ENCODE assay signal across 1 cellular context in the genomic region with DNA sequence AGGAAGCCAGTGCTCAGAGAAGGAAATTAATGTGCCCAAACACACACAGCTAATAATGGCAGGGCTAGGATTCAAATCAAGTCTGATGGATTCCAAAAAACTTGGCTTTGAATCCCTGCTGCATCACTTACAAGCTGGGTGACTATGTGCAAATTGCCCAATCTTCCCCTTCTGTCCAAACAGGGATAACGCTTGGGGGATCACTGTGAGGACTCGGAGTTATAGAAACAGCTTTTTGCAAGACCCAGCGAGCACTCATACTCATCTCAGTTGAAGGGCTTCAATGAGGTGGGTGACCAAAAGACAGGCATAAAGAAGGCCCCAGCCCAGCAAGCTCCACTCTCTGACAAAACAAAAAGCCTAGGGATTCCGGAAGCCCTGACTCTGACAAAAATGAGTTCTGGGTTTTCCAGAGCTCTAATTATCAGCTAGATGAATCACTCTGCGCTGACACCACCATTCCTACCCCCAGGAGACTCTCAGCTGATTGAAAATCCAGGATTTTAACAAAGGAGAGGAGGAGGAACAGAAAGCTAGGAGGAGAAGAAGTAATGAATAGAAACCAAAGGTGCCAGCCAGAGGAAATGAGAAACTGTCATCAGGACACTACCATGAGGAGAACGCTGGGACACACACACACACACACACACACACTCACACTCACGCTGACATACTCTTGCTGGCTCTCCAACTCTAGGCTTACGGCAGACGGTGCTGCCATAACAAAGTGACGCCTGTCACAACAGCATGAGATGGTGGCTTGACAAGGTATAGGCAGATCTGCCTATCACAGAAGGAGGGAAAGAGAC.
A peak's percentile ranks its signal among the peaks of the same experiment; 100 is the strongest.
TF ChIP-seq lines count a peak whose summit lies in the region.

No MANE protein-coding gene starts in this region.

TF ChIP-seq in K562, 482 proteins besides CTCF, POLR2A, EP300 and RAD21 (continued from another document and continues in another):
- TF ChIP-seq, protein P1, sequence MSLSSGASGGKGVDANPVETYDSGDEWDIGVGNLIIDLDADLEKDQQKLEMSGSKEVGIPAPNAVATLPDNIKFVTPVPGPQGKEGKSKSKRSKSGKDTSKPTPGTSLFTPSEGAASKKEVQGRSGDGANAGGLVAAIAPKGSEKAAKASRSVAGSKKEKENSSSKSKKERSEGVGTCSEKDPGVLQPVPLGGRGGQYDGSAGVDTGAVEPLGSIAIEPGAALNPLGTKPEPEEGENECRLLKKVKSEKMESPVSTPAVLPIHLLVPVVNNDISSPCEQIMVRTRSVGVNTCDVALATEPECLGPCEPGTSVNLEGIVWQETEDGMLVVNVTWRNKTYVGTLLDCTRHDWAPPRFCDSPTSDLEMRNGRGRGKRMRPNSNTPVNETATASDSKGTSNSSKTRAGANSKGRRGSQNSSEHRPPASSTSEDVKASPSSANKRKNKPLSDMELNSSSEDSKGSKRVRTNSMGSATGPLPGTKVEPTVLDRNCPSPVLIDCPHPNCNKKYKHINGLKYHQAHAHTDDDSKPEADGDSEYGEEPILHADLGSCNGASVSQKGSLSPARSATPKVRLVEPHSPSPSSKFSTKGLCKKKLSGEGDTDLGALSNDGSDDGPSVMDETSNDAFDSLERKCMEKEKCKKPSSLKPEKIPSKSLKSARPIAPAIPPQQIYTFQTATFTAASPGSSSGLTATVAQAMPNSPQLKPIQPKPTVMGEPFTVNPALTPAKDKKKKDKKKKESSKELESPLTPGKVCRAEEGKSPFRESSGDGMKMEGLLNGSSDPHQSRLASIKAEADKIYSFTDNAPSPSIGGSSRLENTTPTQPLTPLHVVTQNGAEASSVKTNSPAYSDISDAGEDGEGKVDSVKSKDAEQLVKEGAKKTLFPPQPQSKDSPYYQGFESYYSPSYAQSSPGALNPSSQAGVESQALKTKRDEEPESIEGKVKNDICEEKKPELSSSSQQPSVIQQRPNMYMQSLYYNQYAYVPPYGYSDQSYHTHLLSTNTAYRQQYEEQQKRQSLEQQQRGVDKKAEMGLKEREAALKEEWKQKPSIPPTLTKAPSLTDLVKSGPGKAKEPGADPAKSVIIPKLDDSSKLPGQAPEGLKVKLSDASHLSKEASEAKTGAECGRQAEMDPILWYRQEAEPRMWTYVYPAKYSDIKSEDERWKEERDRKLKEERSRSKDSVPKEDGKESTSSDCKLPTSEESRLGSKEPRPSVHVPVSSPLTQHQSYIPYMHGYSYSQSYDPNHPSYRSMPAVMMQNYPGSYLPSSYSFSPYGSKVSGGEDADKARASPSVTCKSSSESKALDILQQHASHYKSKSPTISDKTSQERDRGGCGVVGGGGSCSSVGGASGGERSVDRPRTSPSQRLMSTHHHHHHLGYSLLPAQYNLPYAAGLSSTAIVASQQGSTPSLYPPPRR (CRISPR knock-in tag; IDR thresholded peaks at IDR 0.05; ENCODE audit: borderline replicate concordance): no peak
- TF ChIP-seq POLR3A (IDR thresholded peaks at IDR 0.05; ENCODE audit: borderline replicate concordance, extremely low read depth, insufficient read depth, insufficient read length) (no peak), PTBP1 (IDR thresholded peaks at IDR 0.05; ENCODE audit: low read depth, low read length) (0 out of 2 replicates have a peak, but pooled peaks have one; percentile 23), SREBF1 (IDR thresholded peaks at IDR 0.05; ENCODE audit: borderline replicate concordance, low read depth, low read length) (0 out of 2 replicates have a peak, but pooled peaks have one; percentile 24), ESRRB (CRISPR knock-in tag; IDR thresholded peaks at IDR 0.05; ENCODE audit: borderline replicate concordance) (no peak), RAD51 (IDR thresholded peaks at IDR 0.05; ENCODE audit: borderline replicate concordance, low read depth) (no peak), HDAC1 (IDR thresholded peaks at IDR 0.05) (no peak), RFX1 (IDR thresholded peaks at IDR 0.05) (no peak), ZNF76 (CRISPR knock-in tag; IDR thresholded peaks at IDR 0.05; ENCODE audit: borderline replicate concordance) (no peak), NRF1 (conservative IDR thresholded peaks at IDR 0.05 in 1 of 2, IDR thresholded peaks at IDR 0.05 in 1 of 2) (no peak), ERF (CRISPR knock-in tag; IDR thresholded peaks at IDR 0.05) (no peak), FIP1L1 (IDR thresholded peaks at IDR 0.05; ENCODE audit: low read depth, low read length, poor library complexity, severe bottlenecking) (no peak), ETV1 (tag; conservative IDR thresholded peaks at IDR 0.05; ENCODE audit: low read depth) (no peak; the same call in 1 of the 2 replicates), OTX1 (CRISPR knock-in tag; IDR thresholded peaks at IDR 0.05) (peak; percentile 70; the same call in 1 of the 2 replicates), ZNF316 (IDR thresholded peaks at IDR 0.05) (no peak), HDAC2 (IDR thresholded peaks at IDR 0.05) (no peak), BRD9 (IDR thresholded peaks at IDR 0.05; ENCODE audit: low read depth, partially characterized antibody) (peak; percentile 48), NCOA6 (IDR thresholded peaks at IDR 0.05) (no peak), ZNF347 (CRISPR knock-in tag; IDR thresholded peaks at IDR 0.05; ENCODE audit: low read depth) (no peak), ZKSCAN1 (IDR thresholded peaks at IDR 0.05; ENCODE audit: low read depth, low read length) (no peak), SMARCC2 (IDR thresholded peaks at IDR 0.05; ENCODE audit: low read depth) (no peak), ZZZ3 (IDR thresholded peaks at IDR 0.05) (no peak), POU5F1 (IDR thresholded peaks at IDR 0.05; ENCODE audit: borderline replicate concordance, low read depth, low read length, partially characterized antibody) (no peak), HNRNPK (IDR thresholded peaks at IDR 0.05; ENCODE audit: low read depth, low read length, poor library complexity, severe bottlenecking) (no peak), HNRNPLL (IDR thresholded peaks at IDR 0.05; ENCODE audit: low read depth, low read length, poor library complexity, severe bottlenecking) (no peak), PHB2 (IDR thresholded peaks at IDR 0.05; ENCODE audit: low read depth) (no peak), MYC (IDR thresholded peaks at IDR 0.05; ENCODE audit: low read depth, low read length) (no peak), MYC (CRISPR knock-in tag; IDR thresholded peaks at IDR 0.05; ENCODE audit: borderline replicate concordance, low read depth) (no peak), ZNF707 (CRISPR knock-in tag; conservative IDR thresholded peaks at IDR 0.05) (0 out of 2 replicates have a peak, but pooled peaks have one; percentile 19), ZNF143 (CRISPR knock-in tag; IDR thresholded peaks at IDR 0.05) (peak; percentile 41; the same call in 1 of the 2 replicates), CBX5 (IDR thresholded peaks at IDR 0.05; ENCODE audit: borderline replicate concordance, low read depth) (no peak), TFAM (CRISPR knock-in tag; conservative IDR thresholded peaks at IDR 0.05) (no peak), HLTF (IDR thresholded peaks at IDR 0.05) (no peak; the same call in 1 of the 2 replicates), MCM3 (IDR thresholded peaks at IDR 0.05) (no peak), MAFF (IDR thresholded peaks at IDR 0.05; ENCODE audit: low read length) (0 out of 2 replicates have a peak, but pooled peaks have one; percentile 2), KDM2B (CRISPR knock-in tag; IDR thresholded peaks at IDR 0.05) (0 out of 2 replicates have a peak, but pooled peaks have one; percentile 2), STAT5A (IDR thresholded peaks at IDR 0.05; ENCODE audit: borderline replicate concordance, low read length) (peak; percentile 7; the same call in 1 of the 2 replicates), ESRRA (IDR thresholded peaks at IDR 0.05; ENCODE audit: borderline replicate concordance, low read depth) (no peak), TBL1XR1 (IDR thresholded peaks at IDR 0.05; ENCODE audit: low read length in 2 of 2) (0 out of 4 replicates have a peak, but pooled peaks of 1 of the 2 experiments have one; percentile 68), POLR3G (IDR thresholded peaks at IDR 0.05; ENCODE audit: extremely low read depth, insufficient read length, insufficient replicate concordance) (no peak), GATAD2A (IDR thresholded peaks at IDR 0.05) (no peak), MCM2 (IDR thresholded peaks at IDR 0.05; ENCODE audit: low read depth) (no peak), ZSCAN29 (IDR thresholded peaks at IDR 0.05) (no peak), RBM39 (optimal IDR thresholded peaks at IDR 0.05; ENCODE audit: low read depth, low read length) (no peak), SMARCA4 (IDR thresholded peaks at IDR 0.05) (no peak; the same call in 1 of the 2 replicates), ZNF41 (CRISPR knock-in tag; conservative IDR thresholded peaks at IDR 0.05) (no peak), KDM5B (IDR thresholded peaks at IDR 0.05; ENCODE audit: insufficient replicate concordance, low read depth, low read length) (no peak), NONO (IDR thresholded peaks at IDR 0.05; ENCODE audit: low read depth in 2 of 2, low read length in 1 of 2) (no peak)
- TF ChIP-seq, protein P2, sequence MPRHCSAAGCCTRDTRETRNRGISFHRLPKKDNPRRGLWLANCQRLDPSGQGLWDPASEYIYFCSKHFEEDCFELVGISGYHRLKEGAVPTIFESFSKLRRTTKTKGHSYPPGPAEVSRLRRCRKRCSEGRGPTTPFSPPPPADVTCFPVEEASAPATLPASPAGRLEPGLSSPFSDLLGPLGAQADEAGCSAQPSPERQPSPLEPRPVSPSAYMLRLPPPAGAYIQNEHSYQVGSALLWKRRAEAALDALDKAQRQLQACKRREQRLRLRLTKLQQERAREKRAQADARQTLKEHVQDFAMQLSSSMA (CRISPR knock-in tag; IDR thresholded peaks at IDR 0.05): no peak
- TF ChIP-seq, protein P3, sequence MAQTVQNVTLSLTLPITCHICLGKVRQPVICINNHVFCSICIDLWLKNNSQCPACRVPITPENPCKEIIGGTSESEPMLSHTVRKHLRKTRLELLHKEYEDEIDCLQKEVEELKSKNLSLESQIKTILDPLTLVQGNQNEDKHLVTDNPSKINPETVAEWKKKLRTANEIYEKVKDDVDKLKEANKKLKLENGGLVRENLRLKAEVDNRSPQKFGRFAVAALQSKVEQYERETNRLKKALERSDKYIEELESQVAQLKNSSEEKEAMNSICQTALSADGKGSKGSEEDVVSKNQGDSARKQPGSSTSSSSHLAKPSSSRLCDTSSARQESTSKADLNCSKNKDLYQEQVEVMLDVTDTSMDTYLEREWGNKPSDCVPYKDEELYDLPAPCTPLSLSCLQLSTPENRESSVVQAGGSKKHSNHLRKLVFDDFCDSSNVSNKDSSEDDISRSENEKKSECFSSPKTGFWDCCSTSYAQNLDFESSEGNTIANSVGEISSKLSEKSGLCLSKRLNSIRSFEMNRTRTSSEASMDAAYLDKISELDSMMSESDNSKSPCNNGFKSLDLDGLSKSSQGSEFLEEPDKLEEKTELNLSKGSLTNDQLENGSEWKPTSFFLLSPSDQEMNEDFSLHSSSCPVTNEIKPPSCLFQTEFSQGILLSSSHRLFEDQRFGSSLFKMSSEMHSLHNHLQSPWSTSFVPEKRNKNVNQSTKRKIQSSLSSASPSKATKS (CRISPR knock-in tag; IDR thresholded peaks at IDR 0.05): no peak
- TF ChIP-seq, protein P4, sequence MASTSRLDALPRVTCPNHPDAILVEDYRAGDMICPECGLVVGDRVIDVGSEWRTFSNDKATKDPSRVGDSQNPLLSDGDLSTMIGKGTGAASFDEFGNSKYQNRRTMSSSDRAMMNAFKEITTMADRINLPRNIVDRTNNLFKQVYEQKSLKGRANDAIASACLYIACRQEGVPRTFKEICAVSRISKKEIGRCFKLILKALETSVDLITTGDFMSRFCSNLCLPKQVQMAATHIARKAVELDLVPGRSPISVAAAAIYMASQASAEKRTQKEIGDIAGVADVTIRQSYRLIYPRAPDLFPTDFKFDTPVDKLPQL (IDR thresholded peaks at IDR 0.05; ENCODE audit: extremely low read depth, insufficient read length): no peak
- TF ChIP-seq, protein P5, sequence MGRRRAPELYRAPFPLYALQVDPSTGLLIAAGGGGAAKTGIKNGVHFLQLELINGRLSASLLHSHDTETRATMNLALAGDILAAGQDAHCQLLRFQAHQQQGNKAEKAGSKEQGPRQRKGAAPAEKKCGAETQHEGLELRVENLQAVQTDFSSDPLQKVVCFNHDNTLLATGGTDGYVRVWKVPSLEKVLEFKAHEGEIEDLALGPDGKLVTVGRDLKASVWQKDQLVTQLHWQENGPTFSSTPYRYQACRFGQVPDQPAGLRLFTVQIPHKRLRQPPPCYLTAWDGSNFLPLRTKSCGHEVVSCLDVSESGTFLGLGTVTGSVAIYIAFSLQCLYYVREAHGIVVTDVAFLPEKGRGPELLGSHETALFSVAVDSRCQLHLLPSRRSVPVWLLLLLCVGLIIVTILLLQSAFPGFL (CRISPR knock-in tag; IDR thresholded peaks at IDR 0.05): no peak
- TF ChIP-seq, protein P6, sequence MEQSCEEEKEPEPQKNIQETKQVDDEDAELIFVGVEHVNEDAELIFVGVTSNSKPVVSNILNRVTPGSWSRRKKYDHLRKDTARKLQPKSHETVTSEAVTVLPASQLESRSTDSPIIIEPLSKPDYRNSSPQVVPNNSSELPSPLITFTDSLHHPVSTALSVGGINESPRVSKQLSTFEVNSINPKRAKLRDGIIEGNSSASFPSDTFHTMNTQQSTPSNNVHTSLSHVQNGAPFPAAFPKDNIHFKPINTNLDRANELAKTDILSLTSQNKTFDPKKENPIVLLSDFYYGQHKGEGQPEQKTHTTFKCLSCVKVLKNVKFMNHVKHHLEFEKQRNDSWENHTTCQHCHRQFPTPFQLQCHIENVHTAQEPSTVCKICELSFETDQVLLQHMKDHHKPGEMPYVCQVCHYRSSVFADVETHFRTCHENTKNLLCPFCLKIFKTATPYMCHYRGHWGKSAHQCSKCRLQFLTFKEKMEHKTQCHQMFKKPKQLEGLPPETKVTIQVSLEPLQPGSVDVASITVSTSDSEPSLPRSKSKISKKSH (CRISPR knock-in tag; IDR thresholded peaks at IDR 0.05): 0 out of 2 replicates have a peak, but pooled peaks have one; percentile 8
- TF ChIP-seq, protein P7, sequence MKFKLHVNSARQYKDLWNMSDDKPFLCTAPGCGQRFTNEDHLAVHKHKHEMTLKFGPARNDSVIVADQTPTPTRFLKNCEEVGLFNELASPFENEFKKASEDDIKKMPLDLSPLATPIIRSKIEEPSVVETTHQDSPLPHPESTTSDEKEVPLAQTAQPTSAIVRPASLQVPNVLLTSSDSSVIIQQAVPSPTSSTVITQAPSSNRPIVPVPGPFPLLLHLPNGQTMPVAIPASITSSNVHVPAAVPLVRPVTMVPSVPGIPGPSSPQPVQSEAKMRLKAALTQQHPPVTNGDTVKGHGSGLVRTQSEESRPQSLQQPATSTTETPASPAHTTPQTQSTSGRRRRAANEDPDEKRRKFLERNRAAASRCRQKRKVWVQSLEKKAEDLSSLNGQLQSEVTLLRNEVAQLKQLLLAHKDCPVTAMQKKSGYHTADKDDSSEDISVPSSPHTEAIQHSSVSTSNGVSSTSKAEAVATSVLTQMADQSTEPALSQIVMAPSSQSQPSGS (CRISPR knock-in tag; IDR thresholded peaks at IDR 0.05): no peak
- TF ChIP-seq, protein P8, sequence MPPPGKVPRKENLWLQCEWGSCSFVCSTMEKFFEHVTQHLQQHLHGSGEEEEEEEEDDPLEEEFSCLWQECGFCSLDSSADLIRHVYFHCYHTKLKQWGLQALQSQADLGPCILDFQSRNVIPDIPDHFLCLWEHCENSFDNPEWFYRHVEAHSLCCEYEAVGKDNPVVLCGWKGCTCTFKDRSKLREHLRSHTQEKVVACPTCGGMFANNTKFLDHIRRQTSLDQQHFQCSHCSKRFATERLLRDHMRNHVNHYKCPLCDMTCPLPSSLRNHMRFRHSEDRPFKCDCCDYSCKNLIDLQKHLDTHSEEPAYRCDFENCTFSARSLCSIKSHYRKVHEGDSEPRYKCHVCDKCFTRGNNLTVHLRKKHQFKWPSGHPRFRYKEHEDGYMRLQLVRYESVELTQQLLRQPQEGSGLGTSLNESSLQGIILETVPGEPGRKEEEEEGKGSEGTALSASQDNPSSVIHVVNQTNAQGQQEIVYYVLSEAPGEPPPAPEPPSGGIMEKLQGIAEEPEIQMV (tag; conservative IDR thresholded peaks at IDR 0.05; ENCODE audit: low read depth): peak; percentile 17; the same call in 1 of the 2 replicates
